Comparison of ENCODE assay signal across 8 cellular contexts in genomic region chr16:27203429-27204231, GRCh38. TPM values are rescaled to one million over a fixed set of nuclear protein-coding genes. Genes with fewer than 3 reads are reported as not detected.
DNase-seq lines count a peak whose midpoint lies in the region; ATAC-seq, FAIRE-seq and TF ChIP-seq lines count a peak whose summit lies in the region.

KDM8 (plus strand) TSS chr16:27203526; CDS start chr16:27210124, 6,598 bp downstream.

- H3K4me1 ChIP-seq in iPS DF 6.9 (ENCODE audit: control insufficient read depth, insufficient read depth, low read length): no peaks in the 10 kb centered on the region
- peaks cover 22 to 24% of the 10 kb centered on the region in 2 donors for H3K4me1 ChIP-seq in gastrocnemius medialis

- peak; percentile 56 for FAIRE-seq in TTC549 (lab: Jason Lieb, UNC)

- DNase-seq in NCI-H2107 treated with DMSO at 0.1 percent for 48 hours (lab: John Stamatoyannopoulos, UW; ENCODE audit: unreplicated experiment) (peak; percentile 98), iPS DF 6.9 (ENCODE audit: low read depth, low spot score) (peak; percentile 94), gastrocnemius medialis (peak; percentile 99)

- TF ChIP-seq CTCF in 22Rv1 (IDR thresholded peaks at IDR 0.05) (no peak), brain (conservative IDR thresholded peaks at IDR 0.05) (no peak), gastrocnemius medialis (IDR thresholded peaks at IDR 0.05 in 4 of 5, conservative IDR thresholded peaks at IDR 0.05 in 1 of 5) (no peak)

- peak within 1 kb of the TSS; percentile 98 to 100 (median 99) for H3K27ac Mint-ChIP-seq in brain

- H3K4me3 ChIP-seq in iPS DF 6.9 (ENCODE audit: low read length): peak within 1 kb of the TSS; percentile 53; the same call in 1 of the 2 replicates
- peak within 1 kb of the TSS; percentile 67 to 79 (median 76) for H3K4me3 ChIP-seq in gastrocnemius medialis

- peaks cover 0 to 14% (median 3%) of the 10 kb centered on the region in 5 experiments for H3K9me3 Mint-ChIP-seq in brain

- H3K4me1 Mint-ChIP-seq in brain: peaks cover 25% of the 10 kb centered on the region

- TF ChIP-seq POLR2A in gastrocnemius medialis (IDR thresholded peaks at IDR 0.05): peak; percentile 69 to 83

- H3K27me3 Mint-ChIP-seq in brain: peaks cover 19% of the 10 kb centered on the region

- ATAC-seq in GM18520 (IDR thresholded peaks at IDR 0.05; ENCODE audit: unreplicated experiment): peak; percentile 84
- ATAC-seq in HG03064 (IDR thresholded peaks at IDR 0.05; ENCODE audit: low read depth, unreplicated experiment): peak; percentile 60
- ATAC-seq in gastrocnemius medialis: peak; percentile 91 to 95

- no peaks in the 10 kb centered on the region for H3K36me3 ChIP-seq in iPS DF 6.9 (ENCODE audit: control insufficient read depth, insufficient read depth, low read length)
- no peaks in the 10 kb centered on the region for H3K36me3 ChIP-seq in gastrocnemius medialis

- H3K27me3 ChIP-seq in iPS DF 6.9 (ENCODE audit: control insufficient read depth, insufficient read depth, low read length) (no peaks in the 10 kb centered on the region), gastrocnemius medialis (no peaks in the 10 kb centered on the region)

- H3K9me3 ChIP-seq in iPS DF 6.9 (ENCODE audit: control insufficient read depth, insufficient read depth, low read length) (no peaks in the 10 kb centered on the region), gastrocnemius medialis (no peaks in the 10 kb centered on the region)

- intact Hi-C loops in gastrocnemius medialis (cut with DNase I; ENCODE audit: low total_unique reads): loop anchor here (2.0 to 10.0 kb wide), 4 partner anchors 25 to 1331 kb away; partner anchors contain the start of genes KATNIP, NSMCE1 and NUPR1

- in situ Hi-C loops in gastrocnemius medialis (cut with MboI; ENCODE audit: low sequenced_read_pairs in 4 of 4): loop anchor here in 1 of 4 donors (25.0 kb wide), 1 partner anchor 359 kb away; the partner anchor contains the start of gene KATNIP

- no peaks in the 10 kb centered on the region for H3K36me3 Mint-ChIP-seq in brain

- no CpG with 5 or more reads among the region's 69 CpGs for WGBS in iPS DF 6.9 (ENCODE audit: insufficient coverage, insufficient read length)

- peak within 1 kb of the TSS; percentile 91 to 99 (median 98) for H3K4me3 Mint-ChIP-seq in brain

- H3K27ac ChIP-seq in 22Rv1: peak within 1 kb of the TSS; percentile 90
- no peak within 1 kb of the TSS for H3K27ac ChIP-seq in iPS DF 6.9 (ENCODE audit: low read length)
- peak within 1 kb of the TSS; percentile 88 to 96 (median 94) for H3K27ac ChIP-seq in gastrocnemius medialis

RNA-seq across cellular contexts. Expression of gene KDM8, which starts in this region (rescaled TPM):
- polyA plus RNA-seq in brain (ENCODE audit: insufficient read depth, low read depth, low replicate concordance): 6.4 TPM
- total RNA-seq in gastrocnemius medialis: 1 to 10 TPM; 3.2 to 6.3 (median 5.1) TPM
